Comparison of ENCODE assay signal across 17 cellular contexts in genomic region chr1:58763214-58763613, GRCh38. TPM values are rescaled to one million over a fixed set of nuclear protein-coding genes. Genes with fewer than 3 reads are reported as not detected.
DNase-seq lines count a peak whose midpoint lies in the region; ATAC-seq, FAIRE-seq and TF ChIP-seq lines count a peak whose summit lies in the region.
"Had no signal": no experiment of that assay in that cellular context is flagged by ENCODE, and none has a peak within 500 bp of the region (broad histone marks: within the 10 kb centered on the region; RNA-seq: fewer than 3 reads in every experiment).

No MANE protein-coding gene starts in this region.

- CTCF ChIA-PET in HepG2 (lab: Yijun Ruan, JAX; ENCODE audit: low intra/inter-chr PET ratio, low total read pairs) = no interaction called here

- peak; percentile 88 for ATAC-seq in HepG2
- no peak for ATAC-seq in HG02970 (IDR thresholded peaks at IDR 0.05; ENCODE audit: low FRiP score, unreplicated experiment)
- no peak for ATAC-seq in activated CD4-positive, CD25-positive, alpha-beta regulatory T cell treated with anti-CD3 and anti-CD28 coated beads, Interleukin-2, amount 50 U/mL, for 24 hours
- ATAC-seq: effector memory CD8-positive, alpha-beta T cell had no signal

- intact Hi-C loops in HepG2 (cut with micrococcal nuclease; ENCODE audit: unreplicated experiment) = no loop called here

- 8% methylated on average over 3 of the region's 3 CpGs for WGBS in HepG2 (ENCODE audit: low lambda C conversion rate)

- peak overlapping the region; percentile 62 for H3K27ac ChIP-seq in HepG2 (ENCODE audit: extremely low read length, insufficient read depth, low read length)
- H3K27ac ChIP-seq: VCaP had no signal

- BruUV-seq in HepG2 (replicated peaks; lab: Mats Ljungman, UMichigan) = no TSS peak

- in situ Hi-C loops in HepG2 (cut with HindIII; ENCODE audit: extremely low pct_ligation_motif_present, low pct_unique_long_range_greater_than_20kb) = no loop called here

- no peak overlapping the region for H3K4me3 ChIP-seq in cardiac fibroblast (replicated peaks in 1 of 2; ENCODE audit: low read depth in 2 of 2, low read length in 2 of 2)
- peak overlapping the region in 2 of 3 experiments; percentile 6 to 8; a peak in 1 of 6 replicates for H3K4me3 ChIP-seq in HepG2 (replicated peaks in 1 of 3; ENCODE audit: insufficient read depth in 1 of 3, low read depth in 2 of 3, low read length in 3 of 3)
- H3K4me3 ChIP-seq: HAP-1 had no signal

- peaks cover 58% of the 10 kb centered on the region for H3K4me1 ChIP-seq in HepG2 (ENCODE audit: insufficient read depth, low read length)
- H3K4me1 ChIP-seq: HAP-1 had no signal

- no peak for FAIRE-seq in HepG2 (lab: Jason Lieb, UNC)
- no peak for FAIRE-seq in GM12892 (lab: Jason Lieb, UNC)
- FAIRE-seq: urothelium cell line had no signal

- no peaks in the 10 kb centered on the region for H3K36me3 ChIP-seq in HepG2 (replicated peaks in 1 of 2; ENCODE audit: control insufficient read depth in 1 of 2, insufficient read depth in 2 of 2, low read length in 2 of 2)
- H3K36me3 ChIP-seq: HAP-1 had no signal

- TF ChIP-seq EP300 in HepG2 (IDR thresholded peaks at IDR 0.05; ENCODE audit: low read depth in 2 of 2, low read length in 2 of 2) = peak in 1 of 2 experiments; percentile 69; a peak in 2 of 4 replicates
- peak; percentile 72; the same call in 1 of the 2 replicates for TF ChIP-seq EP300 in HepG2 (CRISPR knock-in tag; IDR thresholded peaks at IDR 0.05; ENCODE audit: borderline replicate concordance)

- no peak for TF ChIP-seq RAD21 in HepG2 (CRISPR knock-in tag; IDR thresholded peaks at IDR 0.05)

- H2AFZ ChIP-seq in HepG2 (ENCODE audit: low read length) = no peak overlapping the region

- H3K4me2 ChIP-seq in HepG2 (ENCODE audit: low read depth, low read length) = peak overlapping the region; percentile 70

- H3K79me2 ChIP-seq in HepG2 (ENCODE audit: insufficient read depth, low read length) = no peaks in the 10 kb centered on the region

- TF ChIP-seq POLR2A in HepG2 (IDR thresholded peaks at IDR 0.05; ENCODE audit: insufficient read depth in 1 of 2, low read depth in 2 of 2, low read length in 2 of 2) (no peak), GM12892 (IDR thresholded peaks at IDR 0.05; ENCODE audit: low read depth, low read length) (no peak)

- peak overlapping the region; percentile 53 for H3K9ac ChIP-seq in HepG2 (ENCODE audit: insufficient read depth, low read depth, low read length)

- no peaks in the 10 kb centered on the region for H3K9me3 ChIP-seq in HepG2 (ENCODE audit: low read length)
- H3K9me3 ChIP-seq: HAP-1 had no signal

- TF ChIP-seq CTCF in cardiac fibroblast (IDR thresholded peaks at IDR 0.05; ENCODE audit: low read depth, low read length) (no peak), HepG2 (CRISPR knock-in tag; IDR thresholded peaks at IDR 0.05) (no peak)

- no peaks in the 10 kb centered on the region for H4K20me1 ChIP-seq in HepG2 (ENCODE audit: insufficient read depth, low read length)

- H3K27me3 ChIP-seq in HepG2 (ENCODE audit: control insufficient read depth in 1 of 2, insufficient read depth in 2 of 2, low read length in 2 of 2) = no peaks in the 10 kb centered on the region

- peak; percentile 48 for DNase-seq in AG08395 (ENCODE audit: low spot score)
- DNase-seq in LHCN-M2 (ENCODE audit: low read depth) = peak; percentile 76
- peak; percentile 70 to 91 for DNase-seq in cardiac fibroblast (ENCODE audit: low read depth in 2 of 2)
- DNase-seq in HepG2 (ENCODE audit: low spot score) = peak; percentile 82
- DNase-seq in GM12892 (ENCODE audit: insufficient read length) = no peak
- no peak for DNase-seq in germinal center (ENCODE audit: low spot score)
- DNase-seq: DND-41; effector memory CD8-positive, alpha-beta T cell; NCI-H1417; NCI-H69; posterior cingulate gyrus; SIG-M5 had no signal

- POLR2A ChIA-PET in HepG2 (lab: Yijun Ruan, JAX) = interaction anchor here (1.0 to 3.0 kb wide), 4 partner anchors 8 to 20 kb away, joined by 3 to 21 read pairs (median 4); partner anchors contain the start of gene JUN

TF ChIP-seq in HepG2, 621 proteins besides CTCF, POLR2A, EP300 and RAD21 (continues in another document):
- TF ChIP-seq MED13 (CRISPR knock-in tag; IDR thresholded peaks at IDR 0.05) (no peak), ZNF652 (CRISPR knock-in tag; IDR thresholded peaks at IDR 0.05; ENCODE audit: borderline replicate concordance, low read depth) (no peak), RFXANK (CRISPR knock-in tag; IDR thresholded peaks at IDR 0.05) (no peak), ATF5 (CRISPR knock-in tag; IDR thresholded peaks at IDR 0.05; ENCODE audit: low read depth) (no peak), NR2C2 (CRISPR knock-in tag; IDR thresholded peaks at IDR 0.05; ENCODE audit: borderline replicate concordance) (no peak), CEBPB (IDR thresholded peaks at IDR 0.05; ENCODE audit: borderline replicate concordance, low read depth, low read length) (no peak), PCBP1 (IDR thresholded peaks at IDR 0.05; ENCODE audit: borderline replicate concordance, low read depth, low read length) (no peak), RERE (CRISPR knock-in tag; IDR thresholded peaks at IDR 0.05; ENCODE audit: low read depth) (no peak), BORCS8-MEF2B (CRISPR knock-in tag; IDR thresholded peaks at IDR 0.05) (no peak), TBX3 (IDR thresholded peaks at IDR 0.05; ENCODE audit: borderline replicate concordance) (no peak), ZZZ3 (CRISPR knock-in tag; IDR thresholded peaks at IDR 0.05; ENCODE audit: borderline replicate concordance) (no peak)

RNA-seq across cellular contexts. Expression of gene JUN, which starts 20.6 kb away (rescaled TPM):
- total RNA-seq in LHCN-M2 (2014; rRNA removed) (63.7 and 79.8 TPM in 2 replicates), HepG2 (2016; rRNA removed; fragmentation: Illumina TruSeq; extraction: Trizol) (13.3 and 22.3 TPM in 2 replicates)
- polyA plus RNA-seq in LHCN-M2 (2012) = 38.9 TPM
- 2.7 and 3.4 TPM in 2 replicates for total RNA-seq in HepG2 (2016; cell fraction: cytosol; rRNA removed; fragmentation: Illumina TruSeq; extraction: Trizol; ENCODE audit: low read depth)
- 10.4 and 25.4 TPM in 2 replicates for total RNA-seq in HepG2 (2016; cell fraction: insoluble cytoplasmic fraction; rRNA removed; fragmentation: Illumina TruSeq; extraction: Trizol)
- 7.5 and 8.4 TPM in 2 replicates for total RNA-seq in HepG2 (2016; cell fraction: membrane; rRNA removed; fragmentation: Illumina TruSeq; extraction: Trizol)
- 37.1 and 40.6 TPM in 2 replicates for total RNA-seq in HepG2 (2016; cell fraction: nucleus; rRNA removed; fragmentation: Illumina TruSeq; extraction: Trizol)
- polyA plus RNA-seq in HepG2 (2011; rRNA removed) = 18.2 and 28.1 TPM in 2 replicates
- 17.8 and 19.2 TPM in 2 replicates for polyA plus RNA-seq in HepG2 (2011; cell fraction: cytosol; rRNA removed)
- polyA plus RNA-seq in HepG2 (2011; cell fraction: nucleus; rRNA removed) = 39.8 and 53.6 TPM in 2 replicates
- polyA plus RNA-seq in HepG2 (2012) = 16.3 and 31.3 TPM in 2 replicates
- polyA plus RNA-seq in HepG2 (2016; cell fraction: cytosol; fragmentation: Illumina TruSeq; extraction: Trizol; ENCODE audit: low read depth) = 2.5 and 2.8 TPM in 2 replicates
- polyA plus RNA-seq in HepG2 (2016; cell fraction: insoluble cytoplasmic fraction; fragmentation: Illumina TruSeq; extraction: Trizol; ENCODE audit: low read depth) = 14.8 and 19.3 TPM in 2 replicates
- 6.0 and 6.6 TPM in 2 replicates for polyA plus RNA-seq in HepG2 (2016; cell fraction: membrane; fragmentation: Illumina TruSeq; extraction: Trizol; ENCODE audit: low read depth)
- polyA plus RNA-seq in HepG2 (2016; cell fraction: nucleus; fragmentation: Illumina TruSeq; extraction: Trizol; ENCODE audit: insufficient read depth, low read depth) = 56.1 and 62.3 TPM in 2 replicates
- 7.3 and 24.3 TPM in 2 replicates for polyA minus RNA-seq in HepG2 (2011; rRNA and poly(A)+ RNA removed; ENCODE audit: low replicate concordance)
- polyA minus RNA-seq in HepG2 (2011; cell fraction: cytosol; rRNA and poly(A)+ RNA removed) = 19.3 and 24.3 TPM in 2 replicates
- 34.6 and 67.8 TPM in 2 replicates for polyA minus RNA-seq in HepG2 (2011; cell fraction: nucleus; rRNA and poly(A)+ RNA removed)
- 5.2 TPM for polyA plus RNA-seq in GM12892 (2012; ENCODE audit: missing spikeins)

Comparison
In these comparisons a context has a peak if more than half of its experiments do, and no peak if none do; other contexts are left out.
1. DNase-seq: peak in AG08395 (single experiment), LHCN-M2 (single experiment), cardiac fibroblast (2 of 2) and HepG2 (single experiment); none in GM12892 (single experiment) and germinal center (single experiment).
2. H3K4me3 ChIP-seq: peak in HepG2 (2 of 3); none in cardiac fibroblast (0 of 2).